ENCODE assay signal across 16 cellular contexts in genomic region chr5:96048763-96049162, GRCh38.
DNase-seq lines count a peak whose midpoint lies in the region; TF ChIP-seq lines count a peak whose summit lies in the region.
"Had no signal": no experiment of that assay in that cellular context is flagged by ENCODE, and none has a peak within 500 bp of the region (broad histone marks: within the 10 kb centered on the region; RNA-seq: fewer than 3 reads in every experiment).

No MANE protein-coding gene starts in this region.

- H4K20me1 ChIP-seq in hepatocyte (ENCODE audit: insufficient read depth, poor library complexity, severe bottlenecking): no peaks in the 10 kb centered on the region

- no peaks in the 10 kb centered on the region for H3K9me2 ChIP-seq in hepatocyte (replicated peaks; ENCODE audit: insufficient read depth)

- TF ChIP-seq POLR2A in stomach (IDR thresholded peaks at IDR 0.05): no peak

- no peak for TF ChIP-seq EP300 in stomach (IDR thresholded peaks at IDR 0.05)

- no peak for TF ChIP-seq CTCF in hepatocyte (IDR thresholded peaks at IDR 0.05; ENCODE audit: poor library complexity)
- no peak for TF ChIP-seq CTCF in stomach (IDR thresholded peaks at IDR 0.05)
- no peak for TF ChIP-seq CTCF in tibial artery (IDR thresholded peaks at IDR 0.05)

- H3K27me3 ChIP-seq in hepatocyte: no peaks in the 10 kb centered on the region
- no peaks in the 10 kb centered on the region for H3K27me3 ChIP-seq in stomach
- no peaks in the 10 kb centered on the region for H3K27me3 ChIP-seq in tibial artery

- DNase-seq in NCI-H146 (lab: John Stamatoyannopoulos, UW): peak; percentile 3
- no peak for DNase-seq in NCI-H146 treated with DMSO at 0.1 percent for 48 hours (lab: John Stamatoyannopoulos, UW; ENCODE audit: unreplicated experiment)
- DNase-seq in SK-N-DZ (ENCODE audit: low spot score): peak; percentile 14
- DNase-seq in hepatocyte (ENCODE audit: low spot score): peak; percentile 64
- DNase-seq in stomach: peak; percentile 42
- DNase-seq in tibial artery: no peak
- no peak for DNase-seq in activated CD4-positive, alpha-beta T cell treated with anti-CD3 and anti-CD28 coated beads for 4 hours
- no peak for DNase-seq in activated CD4-positive, alpha-beta T cell treated with anti-CD3 and anti-CD28 coated beads for 48 hours
- DNase-seq: activated CD4-positive, alpha-beta T cell treated with anti-CD3 and anti-CD28 coated beads, Interleukin-2, amount 10 ng/mL, durations not matched to agents 7 days and 5 days; activated naive CD4-positive, alpha-beta T cell treated with anti-CD3 and anti-CD28 coated beads for 36 hours; DMS79 treated with DMSO at 0.1 percent for 48 hours; NCI-H1694 treated with DMSO at 0.1 percent for 48 hours; NCI-H446 treated with DMSO at 0.1 percent for 48 hours; psoas muscle; stimulated activated CD4-positive, alpha-beta T cell treated with anti-CD3 and anti-CD28 coated beads, Interleukin-12 subunit alpha, Interleukin-12 subunit beta, amount 100 ng/mL, for 4 hours had no signal

- H3K79me2 ChIP-seq in hepatocyte: no peaks in the 10 kb centered on the region

- H3K4me1 ChIP-seq in hepatocyte (ENCODE audit: insufficient read depth): no peaks in the 10 kb centered on the region
- peaks cover 0 to 23% (median 5%) of the 10 kb centered on the region in 4 donors for H3K4me1 ChIP-seq in stomach
- peaks cover 0 to 49% (median 29%) of the 10 kb centered on the region in 4 donors for H3K4me1 ChIP-seq in tibial artery

- H3K27ac ChIP-seq in hepatocyte (no peak overlapping the region), stomach (no peak overlapping the region), tibial artery (peak overlapping the region in 1 of 2 donors; percentile 65)
- H3K27ac ChIP-seq: psoas muscle had no signal

- H3K4me2 ChIP-seq in hepatocyte: peak overlapping the region; percentile 62
- H3K4me2 ChIP-seq: A549 had no signal

- 35% methylated on average over 6 of the region's 6 CpGs for WGBS in hepatocyte (ENCODE audit: low lambda C conversion rate, missing lambda C conversion rate)
- 24 to 51% (median 42%) methylated on average over 6 of the region's 6 CpGs for WGBS in stomach, 5 donors

- no peaks in the 10 kb centered on the region for H3K36me3 ChIP-seq in hepatocyte (replicated peaks; ENCODE audit: insufficient read depth, low read depth)
- H3K36me3 ChIP-seq in stomach: no peaks in the 10 kb centered on the region
- no peaks in the 10 kb centered on the region for H3K36me3 ChIP-seq in tibial artery

- intact Hi-C loops in stomach (cut with DNase I; ENCODE audit: low total_unique reads) (no loop called here), tibial artery (cut with DNase I; ENCODE audit: low total_unique reads) (no loop called here)

- H3K4me3 ChIP-seq in hepatocyte (no peak overlapping the region), stomach (no peak overlapping the region), tibial artery (no peak overlapping the region)
- H3K4me3 ChIP-seq: A549, psoas muscle had no signal

- no peak overlapping the region for H2AFZ ChIP-seq in hepatocyte

- H3K9me3 ChIP-seq in hepatocyte (ENCODE audit: low read depth): no peaks in the 10 kb centered on the region
- H3K9me3 ChIP-seq in stomach: no peaks in the 10 kb centered on the region
- H3K9me3 ChIP-seq in tibial artery: no peaks in the 10 kb centered on the region
- H3K9me3 ChIP-seq: A549 had no signal

Comparison
In these comparisons a context has a peak if more than half of its experiments do, and no peak if none do; other contexts are left out.
1. DNase-seq: peak in NCI-H146 (single experiment), SK-N-DZ (single experiment), hepatocyte (single experiment) and stomach (single experiment); none in NCI-H146 treated with DMSO at 0.1 percent for 48 hours (single experiment), tibial artery (0 of 2), activated CD4-positive, alpha-beta T cell treated with anti-CD3 and anti-CD28 coated beads for 4 hours (0 of 2) and activated CD4-positive, alpha-beta T cell treated with anti-CD3 and anti-CD28 coated beads for 48 hours (single experiment).